Comparison of ENCODE assay signal across 8 cellular contexts in genomic region chr11:65132988-65133700, GRCh38. TPM values are rescaled to one million over a fixed set of nuclear protein-coding genes. Genes with fewer than 3 reads are reported as not detected.
A peak's percentile ranks its signal among the peaks of the same experiment; 100 is the strongest.
DNase-seq lines count a peak whose midpoint lies in the region; ATAC-seq, FAIRE-seq and TF ChIP-seq lines count a peak whose summit lies in the region.

No MANE protein-coding gene starts in this region.

- TF ChIP-seq POLR2A in GM12891 (IDR thresholded peaks at IDR 0.05; ENCODE audit: low read depth, low read length), result peak; percentile 38; the same call in 1 of the 2 replicates
- TF ChIP-seq POLR2A in heart left ventricle (IDR thresholded peaks at IDR 0.05), result no peak

- H3K4me1 ChIP-seq in heart left ventricle, result peaks cover 0 to 34% (median 26%) of the 10 kb centered on the region in 12 donors

- DNase-seq in GM12891 (ENCODE audit: insufficient read length, low spot score) (no peak), MV-4-11 (lab: John Stamatoyannopoulos, UW) (peak; percentile 51), heart left ventricle (peak in 2 of 5 donors; percentile 19 to 28), retinal pigment epithelial cell (ENCODE audit: low read depth) (no peak), GOT3 (lab: John Stamatoyannopoulos, UW) (no peak), ACHN (no peak)
- peak; percentile 49 for DNase-seq in activated T-helper 1 cell treated with anti-CD3 and anti-CD28 coated beads, Interleukin-12 subunit alpha, Interleukin-12 subunit beta, Interleukin-2, Interleukin-4 antibody, amounts not matched to agents 30 ng/mL and 10 ng/mL and 1 ng/mL, durations not matched to agents 14 hours and 24 hours and 36 hours (ENCODE audit: low spot score)

- 42 to 53% (median 48%) methylated on average over 16 to 18 of the region's 18 CpGs for WGBS in heart left ventricle, 4 donors

- H3K36me3 Mint-ChIP-seq in activated T-helper 1 cell treated with anti-CD3 and anti-CD28 coated beads, Interleukin-12 subunit alpha, Interleukin-12 subunit beta, Interleukin-2, Interleukin-4 antibody, amounts not matched to agents 30 ng/mL and 10 ng/mL and 1 ng/mL, durations not matched to agents 14 hours and 24 hours and 36 hours (ENCODE audit: low read depth), result peaks cover 16% of the 10 kb centered on the region

- in situ Hi-C loops in ACHN (cut with HindIII; ENCODE audit: low pct_ligation_motif_present, low pct_unique_long_range_greater_than_20kb, low sequenced_read_pairs), result no loop called here

- FAIRE-seq in GM12891 (lab: Jason Lieb, UNC), result peak; percentile 87

- H3K9me3 Mint-ChIP-seq in activated T-helper 1 cell treated with anti-CD3 and anti-CD28 coated beads, Interleukin-12 subunit alpha, Interleukin-12 subunit beta, Interleukin-2, Interleukin-4 antibody, amounts not matched to agents 30 ng/mL and 10 ng/mL and 1 ng/mL, durations not matched to agents 14 hours and 24 hours and 36 hours, result no peaks in the 10 kb centered on the region

- peak overlapping the region; percentile 97 for H3K4me3 Mint-ChIP-seq in activated T-helper 1 cell treated with anti-CD3 and anti-CD28 coated beads, Interleukin-12 subunit alpha, Interleukin-12 subunit beta, Interleukin-2, Interleukin-4 antibody, amounts not matched to agents 30 ng/mL and 10 ng/mL and 1 ng/mL, durations not matched to agents 14 hours and 24 hours and 36 hours

- peak overlapping the region in 10 of 12 donors; percentile 94 to 99 (median 98) for H3K27ac ChIP-seq in heart left ventricle

- H3K9me3 ChIP-seq in heart left ventricle, result no peaks in the 10 kb centered on the region

- H3K27ac Mint-ChIP-seq in activated T-helper 1 cell treated with anti-CD3 and anti-CD28 coated beads, Interleukin-12 subunit alpha, Interleukin-12 subunit beta, Interleukin-2, Interleukin-4 antibody, amounts not matched to agents 30 ng/mL and 10 ng/mL and 1 ng/mL, durations not matched to agents 14 hours and 24 hours and 36 hours, result peak overlapping the region; percentile 97

- intact Hi-C loops in activated T-helper 1 cell treated with anti-CD3 and anti-CD28 coated beads, Interleukin-12 subunit alpha, Interleukin-12 subunit beta, Interleukin-2, Interleukin-4 antibody, amounts not matched to agents 30 ng/mL and 10 ng/mL and 1 ng/mL, durations not matched to agents 14 hours and 24 hours and 36 hours (cut with micrococcal nuclease), result no loop called here
- intact Hi-C loops in heart left ventricle (cut with DNase I), result no loop called here

- no peak for TF ChIP-seq CTCF in heart left ventricle (IDR thresholded peaks at IDR 0.05)
- TF ChIP-seq CTCF in retinal pigment epithelial cell (conservative IDR thresholded peaks at IDR 0.05; ENCODE audit: low read depth, low read length), result no peak

- no peaks in the 10 kb centered on the region for H3K27me3 Mint-ChIP-seq in activated T-helper 1 cell treated with anti-CD3 and anti-CD28 coated beads, Interleukin-12 subunit alpha, Interleukin-12 subunit beta, Interleukin-2, Interleukin-4 antibody, amounts not matched to agents 30 ng/mL and 10 ng/mL and 1 ng/mL, durations not matched to agents 14 hours and 24 hours and 36 hours (ENCODE audit: insufficient read depth)

- peaks cover 32% of the 10 kb centered on the region for H3K4me1 Mint-ChIP-seq in activated T-helper 1 cell treated with anti-CD3 and anti-CD28 coated beads, Interleukin-12 subunit alpha, Interleukin-12 subunit beta, Interleukin-2, Interleukin-4 antibody, amounts not matched to agents 30 ng/mL and 10 ng/mL and 1 ng/mL, durations not matched to agents 14 hours and 24 hours and 36 hours (ENCODE audit: low read depth)

- no peaks in the 10 kb centered on the region for H3K27me3 ChIP-seq in heart left ventricle

- ATAC-seq in heart left ventricle, result no peak
- no peak for ATAC-seq in activated CD4-positive, CD25-positive, alpha-beta regulatory T cell treated with anti-CD3 and anti-CD28 coated beads, Interleukin-2, amount 50 U/mL, for 24 hours

- peak overlapping the region; percentile 63 to 98 (median 89) for H3K4me3 ChIP-seq in heart left ventricle
- peak overlapping the region; percentile 91 for H3K4me3 ChIP-seq in retinal pigment epithelial cell (ENCODE audit: low read length)

- H3K36me3 ChIP-seq in heart left ventricle, result peaks cover 0 to 50% (median 47%) of the 10 kb centered on the region in 9 donors

TF ChIP-seq in GM12891, 5 proteins besides CTCF, POLR2A, EP300 and RAD21:
- TF ChIP-seq PAX5 (IDR thresholded peaks at IDR 0.05; ENCODE audit: insufficient read depth, low read length, severe bottlenecking), result no peak
- 0 out of 2 replicates have a peak, but pooled peaks have one; percentile 15 for TF ChIP-seq POLR2AphosphoS5 (IDR thresholded peaks at IDR 0.05; ENCODE audit: low read depth, low read length)
- TF ChIP-seq TAF1 (IDR thresholded peaks at IDR 0.05; ENCODE audit: low read depth, low read length), result no peak
- 0 out of 2 replicates have a peak, but pooled peaks have one; percentile 27 for TF ChIP-seq POU2F2 (IDR thresholded peaks at IDR 0.05; ENCODE audit: low read depth, low read length)
- TF ChIP-seq SPI1 (IDR thresholded peaks at IDR 0.05; ENCODE audit: low read depth, low read length), result peak; percentile 60

RNA-seq across cellular contexts. Expression of gene SYVN1, which starts 1.2 kb away (rescaled TPM):
- polyA plus RNA-seq in GM12891 (2012; ENCODE audit: low read depth, missing spikeins), result 33.3 TPM
- total RNA-seq in activated T-helper 1 cell treated with anti-CD3 and anti-CD28 coated beads, Interleukin-12 subunit alpha, Interleukin-12 subunit beta, Interleukin-2, Interleukin-4 antibody, amounts not matched to agents 30 ng/mL and 10 ng/mL and 1 ng/mL, durations not matched to agents 14 hours and 24 hours and 36 hours, result 42.3 and 45.8 TPM in 2 replicates
- total RNA-seq in heart left ventricle, result 10 to 100 TPM; 21.7 to 65.8 (median 28.2) TPM
- polyA plus RNA-seq in heart left ventricle, result 10 to 100 TPM; 13.9 to 34.5 TPM

RNA-seq across cellular contexts. Expression of gene MRPL49, which starts 11.0 kb away (rescaled TPM):
- polyA plus RNA-seq in GM12891 (2012; ENCODE audit: low read depth, missing spikeins), result 37.7 TPM
- 76.0 and 76.4 TPM in 2 replicates for total RNA-seq in activated T-helper 1 cell treated with anti-CD3 and anti-CD28 coated beads, Interleukin-12 subunit alpha, Interleukin-12 subunit beta, Interleukin-2, Interleukin-4 antibody, amounts not matched to agents 30 ng/mL and 10 ng/mL and 1 ng/mL, durations not matched to agents 14 hours and 24 hours and 36 hours
- 10 to 100 TPM; 33.1 to 66.6 (median 42.1) TPM for total RNA-seq in heart left ventricle
- 10 to 100 TPM; 13.7 to 59.2 TPM for polyA plus RNA-seq in heart left ventricle

RNA-seq across cellular contexts. Expression of gene FAU, which starts 11.2 kb away (rescaled TPM):
- 1,748 TPM for polyA plus RNA-seq in GM12891 (2012; ENCODE audit: low read depth, missing spikeins)
- 1,004 and 1,020 TPM in 2 replicates for total RNA-seq in activated T-helper 1 cell treated with anti-CD3 and anti-CD28 coated beads, Interleukin-12 subunit alpha, Interleukin-12 subunit beta, Interleukin-2, Interleukin-4 antibody, amounts not matched to agents 30 ng/mL and 10 ng/mL and 1 ng/mL, durations not matched to agents 14 hours and 24 hours and 36 hours
- 100 to 1,000 TPM; 388 to 652 (median 636) TPM for total RNA-seq in heart left ventricle
- 1,000 to 10,000 TPM in 1 of 2 donors, 100 to 1,000 TPM in 1; 973 to 1,119 TPM for polyA plus RNA-seq in heart left ventricle

RNA-seq across cellular contexts. Expression of gene ZNHIT2, which starts 15.6 kb away (rescaled TPM):
- 7.5 TPM for polyA plus RNA-seq in GM12891 (2012; ENCODE audit: low read depth, missing spikeins)
- 20.8 and 22.1 TPM in 2 replicates for total RNA-seq in activated T-helper 1 cell treated with anti-CD3 and anti-CD28 coated beads, Interleukin-12 subunit alpha, Interleukin-12 subunit beta, Interleukin-2, Interleukin-4 antibody, amounts not matched to agents 30 ng/mL and 10 ng/mL and 1 ng/mL, durations not matched to agents 14 hours and 24 hours and 36 hours
- 10 to 100 TPM in 1 of 9 donors, 1 to 10 TPM in 8; 5.5 to 14.3 (median 7.3) TPM for total RNA-seq in heart left ventricle
- 10 to 100 TPM; 12.4 to 15.5 TPM for polyA plus RNA-seq in heart left ventricle

RNA-seq across cellular contexts. Expression of gene TM7SF2, which starts 21.5 kb away (rescaled TPM):
- 20.1 TPM for polyA plus RNA-seq in GM12891 (2012; ENCODE audit: low read depth, missing spikeins)
- total RNA-seq in activated T-helper 1 cell treated with anti-CD3 and anti-CD28 coated beads, Interleukin-12 subunit alpha, Interleukin-12 subunit beta, Interleukin-2, Interleukin-4 antibody, amounts not matched to agents 30 ng/mL and 10 ng/mL and 1 ng/mL, durations not matched to agents 14 hours and 24 hours and 36 hours, result 32.2 and 32.8 TPM in 2 replicates
- total RNA-seq in heart left ventricle, result 100 to 1,000 TPM in 3 of 9 donors, 10 to 100 TPM in 6; 25.1 to 752 (median 78.6) TPM
- polyA plus RNA-seq in heart left ventricle, result 10 to 100 TPM; 17.6 to 59.9 TPM

Comparison
In these comparisons a context has a peak if more than half of its experiments do, and no peak if none do; other contexts are left out.
1. DNase-seq: peak in MV-4-11 (single experiment) and activated T-helper 1 cell treated with anti-CD3 and anti-CD28 coated beads, Interleukin-12 subunit alpha, Interleukin-12 subunit beta, Interleukin-2, Interleukin-4 antibody, amounts not matched to agents 30 ng/mL and 10 ng/mL and 1 ng/mL, durations not matched to agents 14 hours and 24 hours and 36 hours (single experiment); none in GM12891 (single experiment), retinal pigment epithelial cell (single experiment), GOT3 (single experiment) and ACHN (single experiment).